19 cellular contexts compared by ENCODE assay signal in genomic region chr1:15120251-15120945, GRCh38. TPM values are rescaled to one million over a fixed set of nuclear protein-coding genes. Genes with fewer than 3 reads are reported as not detected.
A peak's percentile ranks its signal among the peaks of the same experiment; 100 is the strongest.
DNase-seq lines count a peak whose midpoint lies in the region; FAIRE-seq and TF ChIP-seq lines count a peak whose summit lies in the region.
"Had no signal": no experiment of that assay in that cellular context is flagged by ENCODE, and none has a peak within 500 bp of the region (broad histone marks: within the 10 kb centered on the region; RNA-seq: fewer than 3 reads in every experiment).

No MANE protein-coding gene starts in this region.

- H3K4me2 ChIP-seq in osteoblast (ENCODE audit: insufficient read depth, low read length), result no peak overlapping the region
- H3K4me2 ChIP-seq: A549 had no signal

- H3K27ac ChIP-seq in WERI-Rb-1, result peak overlapping the region; percentile 81
- no peak overlapping the region for H3K27ac ChIP-seq in osteoblast (ENCODE audit: low read depth, low read length)
- H3K27ac ChIP-seq: 22Rv1, A549, C4-2B, GM23248, HL-60 had no signal

- no peaks in the 10 kb centered on the region for H3K4me1 ChIP-seq in osteoblast (ENCODE audit: insufficient read depth, low read length)
- H3K4me1 ChIP-seq: A549, Caco-2 had no signal

- no peak overlapping the region for H2AFZ ChIP-seq in osteoblast (ENCODE audit: low read length)
- H2AFZ ChIP-seq: GM23248 had no signal

- H3K27me3 ChIP-seq in WERI-Rb-1 (ENCODE audit: insufficient read depth, low read depth, severe bottlenecking) (no peaks in the 10 kb centered on the region), osteoblast (ENCODE audit: insufficient read depth, low read length) (peaks cover 16% of the 10 kb centered on the region)

- H3K79me2 ChIP-seq in osteoblast (ENCODE audit: insufficient read depth, low read length), result no peaks in the 10 kb centered on the region

- H3K4me3 ChIP-seq in WERI-Rb-1 (ENCODE audit: low read depth, low read length) (0 out of 2 replicates have a peak overlapping the region, but pooled peaks have one; percentile 4), osteoblast (ENCODE audit: insufficient read depth, low read length) (no peak overlapping the region)
- H3K4me3 ChIP-seq: A549, GM23248 had no signal

- no peak for FAIRE-seq in urothelium cell line (lab: Jason Lieb, UNC)
- FAIRE-seq: A549, G401.6, GM12891, H54 had no signal

- H3K9me3 ChIP-seq in WERI-Rb-1 (ENCODE audit: severe bottlenecking), result no peaks in the 10 kb centered on the region
- H3K9me3 ChIP-seq in osteoblast (ENCODE audit: low read depth, low read length), result no peaks in the 10 kb centered on the region
- H3K9me3 ChIP-seq: A549, Caco-2 had no signal

- DNase-seq in D341Med (ENCODE audit: low spot score) (peak; percentile 58), NCI-H524 (lab: John Stamatoyannopoulos, UW) (peak; percentile 97 to 99), WERI-Rb-1 (peak; percentile 86), osteoblast (ENCODE audit: insufficient read length, low spot score, missing footprints) (peak; percentile 69), hepatic stellate cell (ENCODE audit: low spot score) (no peak), urothelium cell line (ENCODE audit: low spot score) (no peak)
- DNase-seq in activated naive CD4-positive, alpha-beta T cell treated with Interleukin-2 at 50 U/mL for 16 hours, result no peak
- DNase-seq: AML-193; Caco-2; CD4-positive, alpha-beta T cell; GM23248; HCEC 1CT had no signal

- no peaks in the 10 kb centered on the region for H4K20me1 ChIP-seq in osteoblast (ENCODE audit: insufficient read depth, low read length)

- TF ChIP-seq CTCF in WERI-Rb-1 (IDR thresholded peaks at IDR 0.05; ENCODE audit: low read depth, low read length), result no peak
- TF ChIP-seq CTCF in osteoblast (IDR thresholded peaks at IDR 0.05; ENCODE audit: extremely low read depth, low read depth, low read length), result no peak

- H3K36me3 ChIP-seq in WERI-Rb-1, result no peaks in the 10 kb centered on the region
- no peaks in the 10 kb centered on the region for H3K36me3 ChIP-seq in osteoblast (ENCODE audit: insufficient read depth, low read length)

RNA-seq across cellular contexts. Expression of gene TMEM51, which starts 33.1 kb away (rescaled TPM):
- 0.59 and 0.72 TPM in 2 replicates for total RNA-seq in osteoblast
- total RNA-seq: CD4-positive, alpha-beta T cell had no signal

Comparison
In these comparisons a context has a peak if more than half of its experiments do, and no peak if none do; other contexts are left out.
1. DNase-seq: peak in D341Med (single experiment), NCI-H524 (2 of 2), WERI-Rb-1 (single experiment) and osteoblast (single experiment); none in activated naive CD4-positive, alpha-beta T cell treated with Interleukin-2 at 50 U/mL for 16 hours (single experiment), hepatic stellate cell (single experiment) and urothelium cell line (single experiment).